In genomic region chr13:49976314-49977258, GRCh38 we compare ENCODE assay signal across 8 cellular contexts. TPM values are rescaled to one million over a fixed set of nuclear protein-coding genes. Genes with fewer than 3 reads are reported as not detected.
DNase-seq lines count a peak whose midpoint lies in the region; ATAC-seq and TF ChIP-seq lines count a peak whose summit lies in the region.

No MANE protein-coding gene starts in this region.

- H3K4me1 ChIP-seq in PC-3 (ENCODE audit: insufficient read depth, low read length) = peaks cover 13% of the 10 kb centered on the region

- DNase-seq in NCI-H524 (lab: John Stamatoyannopoulos, UW) (peak; percentile 21 to 65), NCI-H524 treated with DMSO at 0.1 percent for 48 hours (lab: John Stamatoyannopoulos, UW) (no peak), HT1080 (ENCODE audit: low read depth) (peak; percentile 71), PC-3 (peak; percentile 72), fibroblast of mammary gland (ENCODE audit: low read depth) (peak; percentile 74)
- peak; percentile 79 for DNase-seq in activated T-cell treated with anti-CD3 and anti-CD28 coated beads, Interleukin-2, amount 50 U/mL, for 24 hours
- peak; percentile 49 to 62 for DNase-seq in stimulated activated naive CD8-positive, alpha-beta T cell treated with anti-CD3 and anti-CD28 coated beads, Interleukin-15, amount 100 ng/mL, for 72 hours

- H4K20me1 ChIP-seq in PC-3 (ENCODE audit: low read length) (no peaks in the 10 kb centered on the region), neural cell (ENCODE audit: insufficient read depth) (no peaks in the 10 kb centered on the region)

- H3K9ac ChIP-seq in PC-3 (ENCODE audit: low read length) (peak overlapping the region; percentile 16; the same call in 1 of the 2 replicates), neural cell (ENCODE audit: low read length) (no peak overlapping the region)

- H3K27ac ChIP-seq in PC-3 (ENCODE audit: low read length) (peak overlapping the region; percentile 79), neural cell (ENCODE audit: low read length) (no peak overlapping the region)

- peak; percentile 50 for TF ChIP-seq RAD21 in neural cell (conservative IDR thresholded peaks at IDR 0.05)

- H3K27me3 ChIP-seq in PC-3 (ENCODE audit: low read length) (no peaks in the 10 kb centered on the region), neural cell (ENCODE audit: insufficient read depth, low read depth, low read length) (no peaks in the 10 kb centered on the region)

- H3K4me2 ChIP-seq in PC-3 (ENCODE audit: low read length) = peak overlapping the region; percentile 79
- no peak overlapping the region for H3K4me2 ChIP-seq in neural cell (ENCODE audit: low read length)

- CTCF ChIA-PET in PC-3 (lab: Charles Lee) = interaction anchor here (0.5 to 1.2 kb wide), 8 partner anchors 21 to 935 kb away, joined by 3 to 10 read pairs (median 4); partner anchors contain the start of genes SPRYD7 and TRIM13

- POLR2A ChIA-PET in PC-3 (lab: Charles Lee; ENCODE audit: unreplicated experiment) = interaction anchor here (0.7 kb wide), 1 partner anchor 150 kb away, joined by 3 read pairs; no protein-coding TSS in a partner anchor

- H3K9me3 ChIP-seq in PC-3 (ENCODE audit: low read length) = no peaks in the 10 kb centered on the region
- no peaks in the 10 kb centered on the region for H3K9me3 ChIP-seq in neural cell (ENCODE audit: low read length)

- intact Hi-C loops in PC-3 (cut with micrococcal nuclease) = loop anchor here (2.0 to 10.0 kb wide), 4 partner anchors 40 to 936 kb away; partner anchors contain the start of gene SPRYD7

- H3K79me2 ChIP-seq in PC-3 (ENCODE audit: low read length) (no peaks in the 10 kb centered on the region), neural cell (replicated peaks; ENCODE audit: insufficient read depth, low read length) (no peaks in the 10 kb centered on the region)

- TF ChIP-seq CTCF in PC-3 (conservative IDR thresholded peaks at IDR 0.05; ENCODE audit: low read depth, low read length) (peak; percentile 93), fibroblast of mammary gland (conservative IDR thresholded peaks at IDR 0.05; ENCODE audit: control insufficient read depth, insufficient read depth, low read depth, low read length) (peak; percentile 97), neural cell (IDR thresholded peaks at IDR 0.05; ENCODE audit: poor library complexity, severe bottlenecking) (peak; percentile 58)

- no peak overlapping the region for H3K27ac Mint-ChIP-seq in activated T-cell treated with anti-CD3 and anti-CD28 coated beads, Interleukin-2, amount 50 U/mL, for 24 hours
- H3K27ac Mint-ChIP-seq in stimulated activated naive CD8-positive, alpha-beta T cell treated with anti-CD3 and anti-CD28 coated beads, Interleukin-15, amount 100 ng/mL, for 72 hours = peak overlapping the region in 1 of 2 donors; percentile 88

- peaks cover 2% of the 10 kb centered on the region for H3K4me1 Mint-ChIP-seq in activated T-cell treated with anti-CD3 and anti-CD28 coated beads, Interleukin-2, amount 50 U/mL, for 24 hours (ENCODE audit: low read depth)
- peaks cover 5% of the 10 kb centered on the region for H3K4me1 Mint-ChIP-seq in stimulated activated naive CD8-positive, alpha-beta T cell treated with anti-CD3 and anti-CD28 coated beads, Interleukin-15, amount 100 ng/mL, for 72 hours

- no peaks in the 10 kb centered on the region for H3K9me3 Mint-ChIP-seq in activated T-cell treated with anti-CD3 and anti-CD28 coated beads, Interleukin-2, amount 50 U/mL, for 24 hours
- H3K9me3 Mint-ChIP-seq in stimulated activated naive CD8-positive, alpha-beta T cell treated with anti-CD3 and anti-CD28 coated beads, Interleukin-15, amount 100 ng/mL, for 72 hours = no peaks in the 10 kb centered on the region

- no peak overlapping the region for H3K4me3 Mint-ChIP-seq in activated T-cell treated with anti-CD3 and anti-CD28 coated beads, Interleukin-2, amount 50 U/mL, for 24 hours
- no peak overlapping the region for H3K4me3 Mint-ChIP-seq in stimulated activated naive CD8-positive, alpha-beta T cell treated with anti-CD3 and anti-CD28 coated beads, Interleukin-15, amount 100 ng/mL, for 72 hours

- no peaks in the 10 kb centered on the region for H3F3A ChIP-seq in PC-3 (ENCODE audit: low read length, unreplicated experiment)
- H3F3A ChIP-seq in neural cell (ENCODE audit: insufficient read depth, low read length, poor library complexity, severe bottlenecking) = no peaks in the 10 kb centered on the region

- H3K4me3 ChIP-seq in PC-3 (ENCODE audit: low read length) = peak overlapping the region; percentile 41; the same call in 1 of the 2 replicates
- H3K4me3 ChIP-seq in fibroblast of mammary gland (ENCODE audit: control insufficient read depth, low read depth, low read length) = no peak overlapping the region
- no peak overlapping the region for H3K4me3 ChIP-seq in neural cell (ENCODE audit: low read length)

- no TSS peak for BruUV-seq in PC-3 (replicated peaks; lab: Mats Ljungman, UMichigan)

- H3K36me3 ChIP-seq in PC-3 (ENCODE audit: low read depth, low read length) (no peaks in the 10 kb centered on the region), neural cell (ENCODE audit: insufficient read depth, low read length) (no peaks in the 10 kb centered on the region)

- no peaks in the 10 kb centered on the region for H3K27me3 Mint-ChIP-seq in activated T-cell treated with anti-CD3 and anti-CD28 coated beads, Interleukin-2, amount 50 U/mL, for 24 hours
- no peaks in the 10 kb centered on the region for H3K27me3 Mint-ChIP-seq in stimulated activated naive CD8-positive, alpha-beta T cell treated with anti-CD3 and anti-CD28 coated beads, Interleukin-15, amount 100 ng/mL, for 72 hours

- peak; percentile 91 for ATAC-seq in PC-3
- ATAC-seq in stimulated activated naive CD8-positive, alpha-beta T cell treated with anti-CD3 and anti-CD28 coated beads, Interleukin-15, amount 100 ng/mL, for 72 hours = peak; percentile 73

- TF ChIP-seq EP300 in neural cell (conservative IDR thresholded peaks at IDR 0.05; ENCODE audit: poor library complexity, severe bottlenecking) = no peak

- H2AFZ ChIP-seq in PC-3 (ENCODE audit: low read length) = peak overlapping the region; percentile 78
- no peak overlapping the region for H2AFZ ChIP-seq in neural cell (ENCODE audit: low read depth, low read length)

- H3K9me2 ChIP-seq in PC-3 (replicated peaks; ENCODE audit: low read length) (no peaks in the 10 kb centered on the region), neural cell (ENCODE audit: insufficient read depth, low read length) (no peaks in the 10 kb centered on the region)

- H3K36me3 Mint-ChIP-seq in activated T-cell treated with anti-CD3 and anti-CD28 coated beads, Interleukin-2, amount 50 U/mL, for 24 hours (ENCODE audit: low read depth) = no peaks in the 10 kb centered on the region

TF ChIP-seq in neural cell, 6 proteins besides CTCF, POLR2A, EP300 and RAD21:
- TF ChIP-seq REST (IDR thresholded peaks at IDR 0.05; ENCODE audit: borderline replicate concordance) (no peak), SMC3 (conservative IDR thresholded peaks at IDR 0.05; ENCODE audit: poor library complexity) (peak; percentile 50)

RNA-seq across cellular contexts. Expression of gene TRIM13, which starts 20.3 kb away (rescaled TPM):
- 21.9 and 27.2 TPM in 2 replicates for total RNA-seq in HT1080 (2014; rRNA removed; shearing (Covaris generic))
- 14.8 and 15.2 TPM in 2 replicates for polyA plus RNA-seq in HT1080 (2015; cell fraction: cytosol; rRNA removed)
- 23.4 and 24.1 TPM in 2 replicates for polyA plus RNA-seq in HT1080 (2015; cell fraction: nucleus; rRNA removed)
- total RNA-seq in PC-3 (2014; rRNA removed) = 6.7 and 13.7 TPM in 2 replicates
- polyA plus RNA-seq in neural cell = 52.8 and 59.2 TPM in 2 replicates
- 125 and 143 TPM in 2 replicates for polyA minus RNA-seq in neural cell

RNA-seq across cellular contexts. Expression of gene KCNRG, which starts 38.7 kb away (rescaled TPM):
- total RNA-seq in HT1080 (2014; rRNA removed; shearing (Covaris generic)) = 1.1 and 2.3 TPM in 2 replicates
- polyA plus RNA-seq in HT1080 (2015; cell fraction: cytosol; rRNA removed) = 0.37 and 0.47 TPM in 2 replicates
- polyA plus RNA-seq in HT1080 (2015; cell fraction: nucleus; rRNA removed) = 0.25 and 0.70 TPM in 2 replicates
- 0.15 and 2.4 TPM in 2 replicates for total RNA-seq in PC-3 (2014; rRNA removed)
- polyA plus RNA-seq in neural cell = 3.3 and 6.7 TPM in 2 replicates
- polyA minus RNA-seq in neural cell = 18.6 and 21.2 TPM in 2 replicates

RNA-seq across cellular contexts. Expression of gene SPRYD7, which starts 40.4 kb away (rescaled TPM):
- 12.5 and 15.8 TPM in 2 replicates for total RNA-seq in HT1080 (2014; rRNA removed; shearing (Covaris generic))
- polyA plus RNA-seq in HT1080 (2015; cell fraction: cytosol; rRNA removed) = 14.9 and 15.1 TPM in 2 replicates
- 7.3 TPM in 2 replicates for polyA plus RNA-seq in HT1080 (2015; cell fraction: nucleus; rRNA removed)
- total RNA-seq in PC-3 (2014; rRNA removed) = 6.3 and 6.8 TPM in 2 replicates
- polyA plus RNA-seq in neural cell = 13.2 and 15.4 TPM in 2 replicates
- 16.3 and 20.1 TPM in 2 replicates for polyA minus RNA-seq in neural cell
